8 cellular contexts compared by ENCODE assay signal in genomic region chr17:10616502-10617119, GRCh38. TPM values are rescaled to one million over a fixed set of nuclear protein-coding genes. Genes with fewer than 3 reads are reported as not detected.
DNase-seq lines count a peak whose midpoint lies in the region; ATAC-seq, FAIRE-seq and TF ChIP-seq lines count a peak whose summit lies in the region.

No MANE protein-coding gene starts in this region.

- H3K4me1 ChIP-seq in A549 (peaks cover 17% of the 10 kb centered on the region; the same call in 1 of the 3 replicates), heart left ventricle (peaks cover 0 to 15% (median 0%) of the 10 kb centered on the region in 12 donors)

- H3K27ac ChIP-seq in A549: no peak overlapping the region
- H3K27ac ChIP-seq in heart left ventricle: no peak overlapping the region

- no peaks in the 10 kb centered on the region for H3K36me3 ChIP-seq in heart left ventricle

- TF ChIP-seq POLR2A in A549 (IDR thresholded peaks at IDR 0.05; ENCODE audit: low read length): no peak
- TF ChIP-seq POLR2A in heart left ventricle (IDR thresholded peaks at IDR 0.05): no peak

- FAIRE-seq in A549 (lab: Jason Lieb, UNC) (no peak), GM18507 (lab: Jason Lieb, UNC) (peak; percentile 88)

- TF ChIP-seq CTCF in A549 (IDR thresholded peaks at IDR 0.05) (peak; percentile 82), heart left ventricle (IDR thresholded peaks at IDR 0.05) (peak; percentile 92 to 100 (median 98))

- no peaks in the 10 kb centered on the region for H3K27me3 ChIP-seq in heart left ventricle

- H3K4me2 ChIP-seq in A549: peak overlapping the region; percentile 6; the same call in 1 of the 3 replicates

- 9% methylated on average over 9 of the region's 9 CpGs for WGBS in A549 (ENCODE audit: missing lambda C conversion rate)
- WGBS in heart left ventricle, 4 donors: 37 to 42% (median 40%) methylated on average over 9 of the region's 9 CpGs

- intact Hi-C loops in heart left ventricle (cut with DNase I): loop anchor here in 9 of 10 donors (2.0 to 10.0 kb wide), 5 partner anchors 288 to 694 kb away; no protein-coding TSS in a partner anchor

- CTCF ChIA-PET in A549 (lab: Yijun Ruan, JAX): interaction anchor here (0.7 to 14.2 kb wide), 58 partner anchors 8 to 940 kb away, joined by 3 to 614 read pairs (median 7); no protein-coding TSS in a partner anchor

- no peak for TF ChIP-seq EP300 in A549 (IDR thresholded peaks at IDR 0.05)

- POLR2A ChIA-PET in A549 (lab: Yijun Ruan, JAX): no interaction called here

- no peaks in the 10 kb centered on the region for H3K9me3 ChIP-seq in A549
- no peaks in the 10 kb centered on the region for H3K9me3 ChIP-seq in heart left ventricle

- H3K4me3 ChIP-seq in A549 (no peak overlapping the region), heart left ventricle (no peak overlapping the region)

- ATAC-seq in A549 (peak; percentile 65 to 86), heart left ventricle (peak in 3 of 4 donors; percentile 58 to 64 (median 58)), HG02642 (IDR thresholded peaks at IDR 0.05; ENCODE audit: poor library complexity, unreplicated experiment) (no peak)

- DNase-seq in A549 (ENCODE audit: low read depth in 1 of 2, low spot score in 1 of 2) (peak; percentile 85 to 91), GM18507 (ENCODE audit: extremely low spot score, insufficient read length, low read depth) (peak; percentile 47), LHCN-M2 (ENCODE audit: low read depth) (peak; percentile 75), SW 1271 (lab: John Stamatoyannopoulos, UW) (peak; percentile 19 to 66), heart left ventricle (peak; percentile 52 to 77 (median 63)), renal cortical epithelial cell (ENCODE audit: low read depth) (peak; percentile 47)
- DNase-seq in activated naive CD8-positive, alpha-beta T cell treated with anti-CD3 and anti-CD28 coated beads, Interleukin-2, amount 50 U/mL, for 16 hours (ENCODE audit: low read depth, low spot score): peak; percentile 36

- peak; percentile 46 to 56; a peak in 3 of 5 replicates for TF ChIP-seq RAD21 in A549 (conservative IDR thresholded peaks at IDR 0.05 in 1 of 2, IDR thresholded peaks at IDR 0.05 in 1 of 2)

TF ChIP-seq in A549, 52 proteins besides CTCF, POLR2A, EP300 and RAD21:
- TF ChIP-seq SMC3 (IDR thresholded peaks at IDR 0.05) (peak; percentile 12; the same call in 1 of the 3 replicates), TP53 (CRISPR knock-in tag; IDR thresholded peaks at IDR 0.05) (no peak), RFX5 (IDR thresholded peaks at IDR 0.05) (no peak), ZFP36 (IDR thresholded peaks at IDR 0.05; ENCODE audit: borderline replicate concordance, partially characterized antibody) (no peak)
TF ChIP-seq in A549: peak in this region for 1.

RNA-seq across cellular contexts. Expression of gene MYH3, which starts 40.5 kb away (rescaled TPM):
- 1.6 TPM in 2 replicates for polyA plus RNA-seq in A549 (2011; rRNA removed)
- 1.1 and 1.4 TPM in 2 replicates for polyA plus RNA-seq in A549 (2012; cell fraction: cytosol; rRNA removed)
- polyA plus RNA-seq in A549 (2012; cell fraction: nucleus; rRNA removed): 3.5 and 4.3 TPM in 2 replicates
- 2.1 to 2.6 TPM (median 2.2 TPM) in 3 replicates for polyA plus RNA-seq in A549 (2017; fragmentation: RNase III; extraction: RNeasy Plus Mini Kit Qiagen cat#74134 plus additional on column Dnase treatment)
- polyA minus RNA-seq in A549 (2011; rRNA and poly(A)+ RNA removed): 0.66 and 5.0 TPM in 2 replicates
- total RNA-seq in LHCN-M2 (2014; rRNA removed): 0.19 and 0.40 TPM in 2 replicates
- polyA plus RNA-seq in LHCN-M2 (2012): 0.23 TPM
- total RNA-seq in heart left ventricle: 1 to 10 TPM in 1 of 9 donors, under 1 TPM in 8; 0.13 to 1.8 (median 0.62) TPM
- polyA plus RNA-seq in heart left ventricle: 1 to 10 TPM in 1 of 2 donors, under 1 TPM in 1; 0.57 to 1.2 TPM
- total RNA-seq in renal cortical epithelial cell: 0.30 TPM in 1 of 2 replicates, not detected in the other

Comparison
In these comparisons a context has a peak if more than half of its experiments do, and no peak if none do; other contexts are left out.
1. DNase-seq: peak in every context shown above with its lines; median percentile 88 in A549; 75 in LHCN-M2; 63 in heart left ventricle; 47 in GM18507; 47 in renal cortical epithelial cell; 42 in SW 1271; 36 in activated naive CD8-positive, alpha-beta T cell treated with anti-CD3 and anti-CD28 coated beads, Interleukin-2, amount 50 U/mL, for 16 hours.